In the genomic region with DNA sequence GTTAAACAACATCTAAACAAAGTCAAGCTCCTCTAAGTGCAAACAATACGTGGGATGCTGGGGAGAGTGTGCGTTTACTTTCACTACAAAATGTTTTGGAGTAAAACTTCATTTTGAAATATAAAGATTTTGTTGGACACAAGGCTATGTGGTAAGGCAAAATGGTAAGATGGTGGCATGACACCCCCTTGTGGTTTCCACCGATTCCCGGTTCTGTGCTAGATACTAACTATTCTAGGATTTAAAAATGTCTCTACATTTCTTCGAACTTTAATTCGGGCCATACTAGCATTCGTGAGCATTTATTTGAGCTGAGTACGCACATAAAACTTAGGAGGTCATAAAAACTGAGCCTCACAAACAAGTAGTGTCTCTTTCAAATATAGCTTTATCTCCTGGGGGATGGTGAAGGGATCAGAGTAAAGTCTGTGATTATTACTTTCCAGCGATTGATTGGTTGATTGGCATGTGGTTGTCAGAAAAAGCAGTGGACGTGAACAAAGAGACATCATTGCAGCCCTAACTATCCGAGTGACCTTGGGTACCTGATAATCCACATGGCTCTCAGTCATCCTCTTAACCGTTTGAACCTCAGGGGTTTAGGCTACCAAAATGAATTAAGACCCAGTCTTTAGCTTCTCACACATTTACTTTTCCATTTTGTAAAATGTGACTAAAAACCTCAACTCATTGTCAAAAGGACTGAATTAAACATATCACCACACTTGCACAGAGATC, we compare ENCODE assay signal across 8 cellular contexts. TPM values are rescaled to one million over a fixed set of nuclear protein-coding genes. Genes with fewer than 3 reads are reported as not detected.
DNase-seq lines count a peak whose midpoint lies in the region; TF ChIP-seq lines count a peak whose summit lies in the region.

No MANE protein-coding gene starts in this region.

- H3K27me3 ChIP-seq in MG63: no peaks in the 10 kb centered on the region

- TF ChIP-seq CTCF in fibroblast of pulmonary artery (IDR thresholded peaks at IDR 0.05; ENCODE audit: low read length, missing control alignments): peak; percentile 67

- no peaks in the 10 kb centered on the region for H3K9me3 Mint-ChIP-seq in activated naive CD4-positive, alpha-beta T cell treated with anti-CD3 and anti-CD28 coated beads for 36 hours

- H3K27me3 Mint-ChIP-seq in activated naive CD4-positive, alpha-beta T cell treated with anti-CD3 and anti-CD28 coated beads for 36 hours (ENCODE audit: low read depth): no peaks in the 10 kb centered on the region

- peak overlapping the region; percentile 28 for H3K27ac Mint-ChIP-seq in activated naive CD4-positive, alpha-beta T cell treated with anti-CD3 and anti-CD28 coated beads for 36 hours

- CTCF ChIA-PET in activated naive CD4-positive, alpha-beta T cell treated with anti-CD3 and anti-CD28 coated beads for 36 hours (lab: Charles Lee): interaction anchor here (0.6 to 2.3 kb wide), 21 partner anchors 11 to 319 kb away, joined by 3 to 14 read pairs (median 3); a partner anchor contains a TSS

- intact Hi-C loops in activated naive CD4-positive, alpha-beta T cell treated with anti-CD3 and anti-CD28 coated beads for 36 hours (cut with micrococcal nuclease): loop anchor here (1.0 to 10.0 kb wide), 8 partner anchors 124 to 1593 kb away; a partner anchor contains a TSS

- DNase-seq in activated naive CD4-positive, alpha-beta T cell treated with anti-CD3 and anti-CD28 coated beads for 36 hours: peak; percentile 67
- no peak for DNase-seq in activated naive CD4-positive, alpha-beta T cell treated with anti-CD3 and anti-CD28 coated beads, Interleukin-2, amount 50 U/mL, for 16 hours
- DNase-seq in MG63 (peak; percentile 55), UCSD-AML1 (lab: John Stamatoyannopoulos, UW; ENCODE audit: unreplicated experiment) (peak; percentile 16), fibroblast of pulmonary artery (ENCODE audit: low read depth) (peak; percentile 72), pons (ENCODE audit: low spot score) (peak; percentile 61), epidermal melanocyte (ENCODE audit: insufficient read length, low spot score) (no peak)
- no peak for DNase-seq in activated effector memory CD4-positive, alpha-beta T cell treated with Interleukin-2 at 50 U/mL for 16 hours

- peaks cover 28% of the 10 kb centered on the region for H3K36me3 ChIP-seq in MG63

- no peaks in the 10 kb centered on the region for H3K9me3 ChIP-seq in MG63

- peak overlapping the region; percentile 89 for H3K4me3 ChIP-seq in MG63
- H3K4me3 ChIP-seq in fibroblast of pulmonary artery (replicated peaks; ENCODE audit: low read depth, low read length): peak overlapping the region; percentile 88

- H3K4me3 Mint-ChIP-seq in activated naive CD4-positive, alpha-beta T cell treated with anti-CD3 and anti-CD28 coated beads for 36 hours: peak overlapping the region; percentile 69

- H3K36me3 Mint-ChIP-seq in activated naive CD4-positive, alpha-beta T cell treated with anti-CD3 and anti-CD28 coated beads for 36 hours (ENCODE audit: low read depth): peaks cover 15% of the 10 kb centered on the region

- peaks cover 22% of the 10 kb centered on the region for H3K4me1 Mint-ChIP-seq in activated naive CD4-positive, alpha-beta T cell treated with anti-CD3 and anti-CD28 coated beads for 36 hours (ENCODE audit: low read depth)

RNA-seq across cellular contexts. Expression of a gene that starts 1.1 kb away (rescaled TPM):
- total RNA-seq in activated naive CD4-positive, alpha-beta T cell treated with anti-CD3 and anti-CD28 coated beads for 36 hours: 10 to 100 TPM; 23.3 to 26.0 TPM
- total RNA-seq in MG63 (2014; rRNA removed; shearing (Covaris generic); ENCODE audit: low replicate concordance): 89.9 and 138 TPM in 2 replicates

RNA-seq across cellular contexts. Expression of a gene that starts 25.8 kb away (rescaled TPM):
- 10 to 100 TPM; 23.0 to 23.1 TPM for total RNA-seq in activated naive CD4-positive, alpha-beta T cell treated with anti-CD3 and anti-CD28 coated beads for 36 hours
- 40.8 and 51.8 TPM in 2 replicates for total RNA-seq in MG63 (2014; rRNA removed; shearing (Covaris generic); ENCODE audit: low replicate concordance)

Comparison
In these comparisons a context has a peak if more than half of its experiments do, and no peak if none do; other contexts are left out.
1. DNase-seq: peak in activated naive CD4-positive, alpha-beta T cell treated with anti-CD3 and anti-CD28 coated beads for 36 hours (single experiment), MG63 (single experiment), UCSD-AML1 (single experiment), fibroblast of pulmonary artery (single experiment) and pons (single experiment); none in activated naive CD4-positive, alpha-beta T cell treated with anti-CD3 and anti-CD28 coated beads, Interleukin-2, amount 50 U/mL, for 16 hours (single experiment), activated effector memory CD4-positive, alpha-beta T cell treated with Interleukin-2 at 50 U/mL for 16 hours (single experiment) and epidermal melanocyte (single experiment).